Comparison of ENCODE assay signal across 1 cellular context in genomic region chr20:26009402-26010223, GRCh38.
TF ChIP-seq lines count a peak whose summit lies in the region.

No MANE protein-coding gene starts in this region.

TF ChIP-seq in HepG2, 621 proteins besides CTCF, POLR2A, EP300 and RAD21 (continued from another document and continues in another):
- TF ChIP-seq ZNF34 (CRISPR knock-in tag; IDR thresholded peaks at IDR 0.05; ENCODE audit: borderline replicate concordance) (peak; percentile 35; the same call in 1 of the 2 replicates), TBX3 (IDR thresholded peaks at IDR 0.05; ENCODE audit: borderline replicate concordance) (peak; percentile 84), THAP11 (CRISPR knock-in tag; IDR thresholded peaks at IDR 0.05) (peak; percentile 96), ATF2 (CRISPR knock-in tag; IDR thresholded peaks at IDR 0.05) (peak; percentile 43; the same call in 1 of the 2 replicates), ZNF430 (CRISPR knock-in tag; IDR thresholded peaks at IDR 0.05) (peak; percentile 44; the same call in 1 of the 2 replicates), MIXL1 (CRISPR knock-in tag; IDR thresholded peaks at IDR 0.05) (0 out of 2 replicates have a peak, but pooled peaks have one; percentile 67), ZNF646 (CRISPR knock-in tag; IDR thresholded peaks at IDR 0.05) (peak; percentile 89; the same call in 1 of the 2 replicates), ZNF274 (CRISPR knock-in tag; IDR thresholded peaks at IDR 0.05) (peak; percentile 29; the same call in 1 of the 2 replicates), BHLHE40 (IDR thresholded peaks at IDR 0.05; ENCODE audit: low read length) (peak; percentile 27; the same call in 1 of the 2 replicates), CBX1 (IDR thresholded peaks at IDR 0.05; ENCODE audit: low read depth) (peak; percentile 61), NFE2L1 (CRISPR knock-in tag; IDR thresholded peaks at IDR 0.05; ENCODE audit: borderline replicate concordance) (0 out of 2 replicates have a peak, but pooled peaks have one; percentile 70), KLF13 (CRISPR knock-in tag; IDR thresholded peaks at IDR 0.05) (peak; percentile 63; the same call in 1 of the 2 replicates), MAX (IDR thresholded peaks at IDR 0.05) (peak; percentile 19; the same call in 1 of the 2 replicates), ZFY (CRISPR knock-in tag; IDR thresholded peaks at IDR 0.05) (peak; percentile 73), ZNF142 (CRISPR knock-in tag; IDR thresholded peaks at IDR 0.05) (peak; percentile 43; the same call in 1 of the 2 replicates), ZNF776 (CRISPR knock-in tag; IDR thresholded peaks at IDR 0.05) (0 out of 2 replicates have a peak, but pooled peaks have one; percentile 41), NR2C2 (CRISPR knock-in tag; IDR thresholded peaks at IDR 0.05; ENCODE audit: borderline replicate concordance) (0 out of 2 replicates have a peak, but pooled peaks have one; percentile 16), DRAP1 (CRISPR knock-in tag; IDR thresholded peaks at IDR 0.05) (peak; percentile 89), ZBTB2 (CRISPR knock-in tag; IDR thresholded peaks at IDR 0.05; ENCODE audit: low read depth) (peak; percentile 38; the same call in 1 of the 2 replicates), POLR2G (IDR thresholded peaks at IDR 0.05; ENCODE audit: low read depth, low read length) (peak; percentile 83), TAF15 (IDR thresholded peaks at IDR 0.05; ENCODE audit: low read depth, low read length, poor library complexity, severe bottlenecking) (peak; percentile 86), ZSCAN9 (CRISPR knock-in tag; IDR thresholded peaks at IDR 0.05; ENCODE audit: borderline replicate concordance) (peak; percentile 41; the same call in 1 of the 2 replicates), ZNF567 (CRISPR knock-in tag; IDR thresholded peaks at IDR 0.05; ENCODE audit: borderline replicate concordance) (peak; percentile 69; the same call in 1 of the 2 replicates), JUND (CRISPR knock-in tag; IDR thresholded peaks at IDR 0.05) (0 out of 2 replicates have a peak, but pooled peaks have one; percentile 9), ZNF350 (CRISPR knock-in tag; IDR thresholded peaks at IDR 0.05; ENCODE audit: borderline replicate concordance, low read depth) (peak; percentile 63), ZNF329 (CRISPR knock-in tag; IDR thresholded peaks at IDR 0.05; ENCODE audit: low read depth) (0 out of 2 replicates have a peak, but pooled peaks have one; percentile 18), HNRNPL (IDR thresholded peaks at IDR 0.05; ENCODE audit: low read depth, low read length) (peak; percentile 60; the same call in 1 of the 2 replicates), ARNT2 (CRISPR knock-in tag; IDR thresholded peaks at IDR 0.05; ENCODE audit: low read depth) (peak; percentile 74), ZNF891 (CRISPR knock-in tag; IDR thresholded peaks at IDR 0.05) (peak; percentile 97), ZSCAN30 (CRISPR knock-in tag; IDR thresholded peaks at IDR 0.05) (peak; percentile 26; the same call in 1 of the 2 replicates), SAP130 (CRISPR knock-in tag; IDR thresholded peaks at IDR 0.05; ENCODE audit: low read depth) (peak; percentile 75), ZNF792 (CRISPR knock-in tag; IDR thresholded peaks at IDR 0.05) (0 out of 2 replicates have a peak, but pooled peaks have one; percentile 16)
